ENCODE assay signal across 17 cellular contexts in the genomic region with DNA sequence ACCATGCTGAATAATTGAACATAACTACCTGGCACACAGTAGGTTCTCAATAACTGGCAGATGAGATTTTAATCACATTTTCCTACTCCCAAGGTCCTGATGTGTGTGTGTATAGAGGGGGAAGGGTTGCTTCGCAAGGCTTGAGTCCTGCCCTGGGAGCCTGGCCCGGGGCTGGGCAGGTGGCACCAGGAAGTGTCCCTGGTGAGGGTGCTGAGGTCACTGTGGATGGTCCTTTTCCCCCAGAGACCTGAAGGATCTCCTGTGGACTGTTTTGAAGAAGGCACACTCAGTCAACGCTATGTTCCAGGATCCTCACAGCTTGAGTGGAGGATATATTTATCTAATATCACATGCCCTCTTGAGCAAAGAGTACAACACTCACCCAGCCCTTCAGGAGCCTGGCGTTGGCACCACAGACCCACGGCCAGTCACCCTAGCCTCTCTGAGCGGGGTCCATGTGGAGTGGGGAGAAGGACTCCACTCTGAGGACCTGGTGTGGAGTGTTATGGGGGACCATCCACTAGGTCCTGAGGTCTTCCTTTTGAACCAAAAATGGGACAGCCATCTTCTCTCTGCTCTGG.
A peak's percentile ranks its signal among the peaks of the same experiment; 100 is the strongest.
DNase-seq lines count a peak whose midpoint lies in the region; ATAC-seq and TF ChIP-seq lines count a peak whose summit lies in the region.
"Had no signal": no experiment of that assay in that cellular context is flagged by ENCODE, and none has a peak within 500 bp of the region (broad histone marks: within the 10 kb centered on the region; RNA-seq: fewer than 3 reads in every experiment).

No MANE protein-coding gene starts in this region.

- no peak overlapping the region for H3K4me3 Mint-ChIP-seq in natural killer cell
- H3K4me3 Mint-ChIP-seq: GM23338, H9 had no signal

- H3K27ac Mint-ChIP-seq in natural killer cell = no peak overlapping the region
- H3K27ac Mint-ChIP-seq: GM23338, H9 had no signal

- peak overlapping the region; percentile 55 for H3K18ac ChIP-seq in neuronal stem cell (ENCODE audit: low read length)

- no peak overlapping the region for H2AFZ ChIP-seq in neuronal stem cell (ENCODE audit: low read length)
- H2AFZ ChIP-seq: GM23338 had no signal

- WGBS in neuronal stem cell (ENCODE audit: extremely low coverage in 2 of 2, insufficient read length in 2 of 2, insufficient replicate concordance in 1 of 2), 2 donors = no CpG with 5 or more reads among the region's 6 CpGs

- H3K9ac ChIP-seq in neuronal stem cell (ENCODE audit: low read depth, low read length, poor library complexity) = no peak overlapping the region
- H3K9ac ChIP-seq: KMS-11 had no signal

- H2BK5ac ChIP-seq in neuronal stem cell (ENCODE audit: low read length) = no peak overlapping the region

- ATAC-seq in Right ventricle myocardium superior (ENCODE audit: poor library complexity) (peak; percentile 31), left cardiac atrium (no peak), HG03469 (IDR thresholded peaks at IDR 0.05; ENCODE audit: unreplicated experiment) (no peak), natural killer cell (no peak)
- ATAC-seq: GM23338, SK-N-SH treated with all-trans-retinoic acid at 6 μM for 48 hours had no signal

- H3K4me1 Mint-ChIP-seq in natural killer cell = no peaks in the 10 kb centered on the region
- H3K4me1 Mint-ChIP-seq: GM23338, H9 had no signal

- no peak overlapping the region for H2BK12ac ChIP-seq in neuronal stem cell (ENCODE audit: low read length)

- intact Hi-C loops in Right ventricle myocardium superior (cut with DNase I) (no loop called here), left cardiac atrium (cut with DNase I) (no loop called here), dorsolateral prefrontal cortex (cut with DNase I) (no loop called here), natural killer cell (cut with micrococcal nuclease) (loop anchor here (10.0 kb wide), 1 partner anchor 244 kb away; no protein-coding TSS in a partner anchor)

- H3K4me1 ChIP-seq in neuronal stem cell (ENCODE audit: control insufficient read depth in 2 of 2, insufficient read depth in 1 of 2, low read depth in 1 of 2, low read length in 2 of 2) = no peaks in the 10 kb centered on the region
- H3K4me1 ChIP-seq: SJCRH30 had no signal

- H3K4me3 ChIP-seq in dorsolateral prefrontal cortex (no peak overlapping the region), neuronal stem cell (ENCODE audit: low read length in 2 of 2) (no peak overlapping the region)
- H3K4me3 ChIP-seq: GM23338, SJCRH30 had no signal

- H2AK5ac ChIP-seq in neuronal stem cell (ENCODE audit: low read depth, low read length) = no peak overlapping the region

- no peak overlapping the region for H2BK120ac ChIP-seq in neuronal stem cell (ENCODE audit: low read depth, low read length)

- H3K36me3 Mint-ChIP-seq in natural killer cell = no peaks in the 10 kb centered on the region

- no peak overlapping the region for H4K8ac ChIP-seq in neuronal stem cell (ENCODE audit: low read depth, low read length)

- H3K27ac ChIP-seq in dorsolateral prefrontal cortex (peak overlapping the region in 30 of 59 donors; percentile 1 to 77 (median 41)), neuronal stem cell (replicated peaks; ENCODE audit: low read length) (no peak overlapping the region)
- H3K27ac ChIP-seq: KMS-11, SJCRH30 had no signal

- H2BK15ac ChIP-seq in neuronal stem cell (ENCODE audit: low read length) = no peak overlapping the region

- H3K9me3 ChIP-seq in neuronal stem cell (replicated peaks in 1 of 2; ENCODE audit: control insufficient read depth in 2 of 2, insufficient read depth in 1 of 2, low read depth in 1 of 2, low read length in 2 of 2) = no peaks in the 10 kb centered on the region
- H3K9me3 ChIP-seq: SJCRH30 had no signal

- DNase-seq in Right ventricle myocardium superior (no peak), left cardiac atrium (no peak), dorsolateral prefrontal cortex (no peak), neuronal stem cell (ENCODE audit: low spot score) (no peak), natural killer cell (no peak)
- DNase-seq in activated CD8-positive, alpha-beta memory T cell treated with anti-CD3 and anti-CD28 coated beads for 24 hours = no peak
- DNase-seq: Calu3, H9, NCI-H1092, NCI-H1417 treated with DMSO at 0.1 percent for 48 hours, NCI-H1694 treated with DMSO at 0.1 percent for 48 hours, NCI-H774, SJCRH30 had no signal

- no peak overlapping the region for H3K4me2 ChIP-seq in neuronal stem cell (ENCODE audit: insufficient read depth, low read length, poor library complexity, severe bottlenecking)
- H3K4me2 ChIP-seq: GM23338, KMS-11 had no signal

- TF ChIP-seq CTCF in dorsolateral prefrontal cortex (IDR thresholded peaks at IDR 0.05 in 54 of 56, conservative IDR thresholded peaks at IDR 0.05 in 2 of 56; ENCODE audit: low read depth in 1 of 56, partially characterized antibody in 56 of 56) (no peak), natural killer cell (IDR thresholded peaks at IDR 0.05) (no peak)

- H3K27me3 ChIP-seq in dorsolateral prefrontal cortex = no peaks in the 10 kb centered on the region
- peaks cover 0 to 3% (median 0%) of the 10 kb centered on the region in 3 experiments for H3K27me3 ChIP-seq in neuronal stem cell (ENCODE audit: control insufficient read depth in 3 of 3, insufficient read depth in 3 of 3, low read depth in 1 of 3, low read length in 3 of 3)
- H3K27me3 ChIP-seq: SJCRH30 had no signal

- H3K9me3 Mint-ChIP-seq in natural killer cell = no peaks in the 10 kb centered on the region
- H3K9me3 Mint-ChIP-seq: GM23338, H9 had no signal

- no peak overlapping the region for H3K14ac ChIP-seq in neuronal stem cell (ENCODE audit: low read length)

- peaks cover 9 to 19% of the 10 kb centered on the region in 2 donors for H3K27me3 Mint-ChIP-seq in natural killer cell (ENCODE audit: low read depth in 2 of 2)

- H3K79me1 ChIP-seq in neuronal stem cell (ENCODE audit: low read depth, low read length) = no peaks in the 10 kb centered on the region

- no peak overlapping the region for H4K91ac ChIP-seq in neuronal stem cell (ENCODE audit: low read depth, low read length, poor library complexity)

- no peak overlapping the region for H3K23ac ChIP-seq in neuronal stem cell (ENCODE audit: low read depth, low read length, poor library complexity)

- H3K36me3 ChIP-seq in neuronal stem cell (replicated peaks in 1 of 2; ENCODE audit: control insufficient read depth in 2 of 2, insufficient read depth in 2 of 2, low read length in 2 of 2) = no peaks in the 10 kb centered on the region
- H3K36me3 ChIP-seq: SJCRH30 had no signal

- no peak overlapping the region for H3K4ac ChIP-seq in neuronal stem cell (ENCODE audit: low read length)
